In the genomic region with DNA sequence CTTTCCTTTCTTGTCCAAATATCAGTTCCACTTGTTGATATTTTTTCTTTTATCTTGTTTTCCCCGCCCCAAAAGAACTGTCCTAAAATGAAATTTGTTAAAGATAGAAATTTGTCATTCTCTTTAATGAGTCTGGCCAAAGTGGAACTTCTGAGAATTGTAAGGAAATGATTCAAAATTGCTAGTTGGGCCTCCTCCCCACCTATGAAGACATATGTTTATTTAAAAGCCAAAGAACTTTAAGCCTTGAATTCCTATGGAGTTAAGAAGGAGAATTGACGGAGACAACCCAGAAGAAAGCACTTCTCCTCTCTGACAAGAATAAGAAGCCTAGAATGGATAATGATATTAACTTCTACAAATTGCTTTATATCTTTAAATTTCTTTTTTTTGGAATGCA, we compare ENCODE assay signal across 28 cellular contexts. TPM values are rescaled to one million over a fixed set of nuclear protein-coding genes. Genes with fewer than 3 reads are reported as not detected.
DNase-seq lines count a peak whose midpoint lies in the region; ATAC-seq, FAIRE-seq and TF ChIP-seq lines count a peak whose summit lies in the region.
"Had no signal": no experiment of that assay in that cellular context is flagged by ENCODE, and none has a peak within 500 bp of the region (broad histone marks: within the 10 kb centered on the region; RNA-seq: fewer than 3 reads in every experiment).

No MANE protein-coding gene starts in this region.

- H3K27me3 ChIP-seq in adipocyte (replicated peaks; ENCODE audit: control insufficient read depth, insufficient read depth, low read length) (no peaks in the 10 kb centered on the region), esophagus muscularis mucosa (no peaks in the 10 kb centered on the region), skeletal muscle satellite cell (ENCODE audit: control insufficient read depth, insufficient read depth, low read length) (no peaks in the 10 kb centered on the region), tibial nerve (no peaks in the 10 kb centered on the region)

- CTCF ChIA-PET in A549 (lab: Yijun Ruan, JAX) = no interaction called here

- H3K9me3 ChIP-seq in A549 = peaks cover 1% of the 10 kb centered on the region; the same call in 2 of the 3 replicates
- H3K9me3 ChIP-seq in adipocyte (ENCODE audit: control insufficient read depth, low read length) = no peaks in the 10 kb centered on the region
- H3K9me3 ChIP-seq in esophagus muscularis mucosa = no peaks in the 10 kb centered on the region
- no peaks in the 10 kb centered on the region for H3K9me3 ChIP-seq in skeletal muscle satellite cell (replicated peaks; ENCODE audit: low read length)
- H3K9me3 ChIP-seq in tibial nerve = no peaks in the 10 kb centered on the region

- peak overlapping the region; percentile 8; the same call in 2 of the 3 replicates for H3K4me2 ChIP-seq in A549
- peak overlapping the region; percentile 68 for H3K4me2 ChIP-seq in skeletal muscle satellite cell (ENCODE audit: low read length)

- DNase-seq in A549 (ENCODE audit: low read depth in 1 of 2, low spot score in 1 of 2) (no peak), adipocyte (ENCODE audit: low read depth) (peak; percentile 50), esophagus muscularis mucosa (ENCODE audit: extremely low spot score) (no peak), COR-L47 (lab: John Stamatoyannopoulos, UW) (no peak), NCI-H226 (no peak), tibial nerve (ENCODE audit: low spot score in 2 of 2) (no peak), GOT3 (lab: John Stamatoyannopoulos, UW) (no peak)
- DNase-seq: Calu3; CD4-positive, alpha-beta T cell; Karpas-422; NCI-H1092 treated with DMSO at 0.1 percent for 48 hours; NCI-H146; NCI-H2081; NCI-H2171 treated with DMSO at 0.1 percent for 48 hours; NCI-H510A; NCI-H774; OCI-M1; SHP77 had no signal

- ATAC-seq in A549 = no peak
- ATAC-seq: GM12878 had no signal

- POLR2A ChIA-PET in A549 (lab: Yijun Ruan, JAX) = no interaction called here

- no peaks in the 10 kb centered on the region for H3K36me3 ChIP-seq in adipocyte (ENCODE audit: control insufficient read depth, insufficient read depth, low read length, severe bottlenecking)
- H3K36me3 ChIP-seq in esophagus muscularis mucosa = no peaks in the 10 kb centered on the region
- H3K36me3 ChIP-seq in skeletal muscle satellite cell (ENCODE audit: insufficient read depth, low read length) = no peaks in the 10 kb centered on the region
- H3K36me3 ChIP-seq in tibial nerve = no peaks in the 10 kb centered on the region

- TF ChIP-seq RAD21 in A549 (conservative IDR thresholded peaks at IDR 0.05 in 1 of 2, IDR thresholded peaks at IDR 0.05 in 1 of 2) = no peak

- TF ChIP-seq EP300 in A549 (IDR thresholded peaks at IDR 0.05) = no peak
- TF ChIP-seq EP300 in esophagus muscularis mucosa (IDR thresholded peaks at IDR 0.05) = no peak
- TF ChIP-seq EP300 in tibial nerve (IDR thresholded peaks at IDR 0.05) = no peak

- no peak for TF ChIP-seq CTCF in A549 (IDR thresholded peaks at IDR 0.05)
- TF ChIP-seq CTCF in esophagus muscularis mucosa (IDR thresholded peaks at IDR 0.05) = no peak
- no peak for TF ChIP-seq CTCF in tibial nerve (IDR thresholded peaks at IDR 0.05)

- no peak overlapping the region for H3K4me3 ChIP-seq in A549
- peak overlapping the region; percentile 64 for H3K4me3 ChIP-seq in adipocyte (ENCODE audit: low read length)
- H3K4me3 ChIP-seq in esophagus muscularis mucosa = no peak overlapping the region
- peak overlapping the region; percentile 61 for H3K4me3 ChIP-seq in skeletal muscle satellite cell (ENCODE audit: low read length)
- H3K4me3 ChIP-seq in tibial nerve = no peak overlapping the region
- H3K4me3 ChIP-seq: GM12878, SK-N-MC had no signal

- H3K9ac ChIP-seq in adipocyte (ENCODE audit: low read length) = peak overlapping the region; percentile 60
- H3K9ac ChIP-seq in skeletal muscle satellite cell (ENCODE audit: low read depth, low read length) = peak overlapping the region; percentile 73

- WGBS in A549 (ENCODE audit: missing lambda C conversion rate) = 88% methylated on average over 2 of the region's 2 CpGs
- WGBS in esophagus muscularis mucosa = 89% methylated on average over 2 of the region's 2 CpGs
- WGBS in tibial nerve, 2 donors = 76 to 82% methylated on average over 2 of the region's 2 CpGs

- H3K4me1 ChIP-seq in A549 (peaks cover 36% of the 10 kb centered on the region), adipocyte (ENCODE audit: control insufficient read depth, insufficient read depth, low read length) (peaks cover 26% of the 10 kb centered on the region), esophagus muscularis mucosa (peaks cover 0 to 14% (median 10%) of the 10 kb centered on the region in 4 donors), skeletal muscle satellite cell (ENCODE audit: control insufficient read depth, insufficient read depth, low read length) (peaks cover 27% of the 10 kb centered on the region), tibial nerve (peaks cover 0 to 7% (median 0%) of the 10 kb centered on the region in 4 donors)

- TF ChIP-seq POLR2A in A549 (IDR thresholded peaks at IDR 0.05; ENCODE audit: low read length) (no peak), esophagus muscularis mucosa (IDR thresholded peaks at IDR 0.05; ENCODE audit: low read depth) (no peak), tibial nerve (IDR thresholded peaks at IDR 0.05) (no peak)

- intact Hi-C loops in esophagus muscularis mucosa (cut with DNase I) = no loop called here

- no peak for FAIRE-seq in A549 (lab: Jason Lieb, UNC)
- FAIRE-seq: GM12878, GM18507, H1, HTR-8/SVneo had no signal

- peak overlapping the region; percentile 42 to 67; a peak in 4 of 6 replicates for H3K27ac ChIP-seq in A549
- H3K27ac ChIP-seq in esophagus muscularis mucosa (replicated peaks in 1 of 4) = peak overlapping the region in 3 of 4 donors; percentile 23 to 47 (median 44)
- peak overlapping the region in 1 of 4 donors; percentile 41 for H3K27ac ChIP-seq in tibial nerve
- H3K27ac ChIP-seq: HL-60, SK-N-MC had no signal

TF ChIP-seq in A549, 52 proteins besides CTCF, POLR2A, EP300 and RAD21:
- TF ChIP-seq, protein P1, sequence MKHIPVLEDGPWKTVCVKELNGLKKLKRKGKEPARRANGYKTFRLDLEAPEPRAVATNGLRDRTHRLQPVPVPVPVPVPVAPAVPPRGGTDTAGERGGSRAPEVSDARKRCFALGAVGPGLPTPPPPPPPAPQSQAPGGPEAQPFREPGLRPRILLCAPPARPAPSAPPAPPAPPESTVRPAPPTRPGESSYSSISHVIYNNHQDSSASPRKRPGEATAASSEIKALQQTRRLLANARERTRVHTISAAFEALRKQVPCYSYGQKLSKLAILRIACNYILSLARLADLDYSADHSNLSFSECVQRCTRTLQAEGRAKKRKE (CRISPR knock-in tag; IDR thresholded peaks at IDR 0.05; ENCODE audit: low read depth) = no peak

RNA-seq across cellular contexts. Expression of a gene that starts 59.1 kb away (rescaled TPM):
- 6,119 and 8,617 TPM in 2 replicates for polyA plus RNA-seq in A549 (2011; rRNA removed)
- 2,623 and 3,095 TPM in 2 replicates for polyA plus RNA-seq in A549 (2012; cell fraction: cytosol; rRNA removed)
- polyA plus RNA-seq in A549 (2012; cell fraction: nucleus; rRNA removed) = 1,463 and 2,252 TPM in 2 replicates
- polyA plus RNA-seq in A549 (2017; fragmentation: RNase III; extraction: RNeasy Plus Mini Kit Qiagen cat#74134 plus additional on column Dnase treatment) = 9,362 to 9,987 TPM (median 9,373 TPM) in 3 replicates
- polyA minus RNA-seq in A549 (2011; rRNA and poly(A)+ RNA removed) = 2,553 and 2,631 TPM in 2 replicates
- 10 to 100 TPM; 66.4 to 97.5 (median 82.3) TPM for total RNA-seq in esophagus muscularis mucosa
- total RNA-seq in skeletal muscle satellite cell (2012; rRNA removed) = 6.6 and 15.9 TPM in 2 replicates
- 100 to 1,000 TPM in 3 of 4 donors, 10 to 100 TPM in 1; 86.4 to 247 (median 156) TPM for total RNA-seq in tibial nerve
- total RNA-seq: A172, IMR-90, RPMI7951 had no signal
- polyA plus RNA-seq: IMR-90 had no signal

Comparison
In these comparisons a context has a peak if more than half of its experiments do, and no peak if none do; other contexts are left out.
1. H3K4me3 ChIP-seq: peak in adipocyte (single experiment) and skeletal muscle satellite cell (single experiment); none in A549 (single experiment), esophagus muscularis mucosa (0 of 4) and tibial nerve (0 of 4).